Comparison of ENCODE assay signal across 1 cellular context in genomic region chr10:88782222-88782621, GRCh38.
TF ChIP-seq lines count a peak whose summit lies in the region.

No MANE protein-coding gene starts in this region.

TF ChIP-seq in GM12878, 131 proteins besides CTCF, POLR2A, EP300 and RAD21 (continues in another document):
- TF ChIP-seq SP1 (IDR thresholded peaks at IDR 0.05; ENCODE audit: low read depth, low read length) (no peak), NR2C2 (IDR thresholded peaks at IDR 0.05; ENCODE audit: borderline replicate concordance, control insufficient read depth, insufficient read length, low read depth) (no peak), HCFC1 (IDR thresholded peaks at IDR 0.05; ENCODE audit: low read length) (no peak), POLR2AphosphoS5 (IDR thresholded peaks at IDR 0.05; ENCODE audit: low read length) (no peak), HDAC6 (IDR thresholded peaks at IDR 0.05; ENCODE audit: unreplicated experiment) (no peak), RB1 (IDR thresholded peaks at IDR 0.05; ENCODE audit: borderline replicate concordance) (no peak), BCL3 (IDR thresholded peaks at IDR 0.05; ENCODE audit: borderline replicate concordance, insufficient read depth, low read depth, low read length, poor library complexity, severe bottlenecking) (no peak), CREM (IDR thresholded peaks at IDR 0.05; ENCODE audit: low read depth) (peak; percentile 12; the same call in 1 of the 2 replicates), NFIC (IDR thresholded peaks at IDR 0.05; ENCODE audit: low read depth, low read length) (peak; percentile 77; the same call in 1 of the 2 replicates), ZBTB33 (IDR thresholded peaks at IDR 0.05) (no peak), ATF3 (IDR thresholded peaks at IDR 0.05; ENCODE audit: borderline replicate concordance, extremely low read depth, low read depth, low read length) (no peak), USF1 (IDR thresholded peaks at IDR 0.05; ENCODE audit: borderline replicate concordance, extremely low read length, insufficient read depth, low read depth, low read length) (no peak), ZNF274 (IDR thresholded peaks at IDR 0.05; ENCODE audit: insufficient read depth, insufficient read length) (no peak), EZH2 (IDR thresholded peaks at IDR 0.05; ENCODE audit: borderline replicate concordance, control insufficient read depth, low read depth, low read length) (no peak), NR2C1 (IDR thresholded peaks at IDR 0.05) (no peak), ZNF687 (IDR thresholded peaks at IDR 0.05) (no peak), NR2F1 (conservative IDR thresholded peaks at IDR 0.05) (no peak), FOS (IDR thresholded peaks at IDR 0.05; ENCODE audit: borderline replicate concordance, extremely low read depth, insufficient read length) (no peak), BCLAF1 (IDR thresholded peaks at IDR 0.05) (no peak), SREBF2 (IDR thresholded peaks at IDR 0.05; ENCODE audit: low read length) (no peak), MYC (IDR thresholded peaks at IDR 0.05; ENCODE audit: insufficient read depth, insufficient read length, insufficient replicate concordance, low read length, severe bottlenecking) (no peak), BHLHE40 (IDR thresholded peaks at IDR 0.05; ENCODE audit: borderline replicate concordance in 1 of 2, low read depth in 2 of 2, low read length in 1 of 2) (no peak), MEF2A (IDR thresholded peaks at IDR 0.05; ENCODE audit: insufficient read depth, low read depth, low read length) (no peak), ZNF592 (IDR thresholded peaks at IDR 0.05) (no peak), TCF7 (IDR thresholded peaks at IDR 0.05; ENCODE audit: borderline replicate concordance) (no peak), POU2F2 (IDR thresholded peaks at IDR 0.05; ENCODE audit: borderline replicate concordance, low read depth, low read length) (no peak), KAT2A (conservative IDR thresholded peaks at IDR 0.05; ENCODE audit: control insufficient read depth, low read depth, low read length) (no peak), BCL11A (IDR thresholded peaks at IDR 0.05; ENCODE audit: low read depth, low read length) (0 out of 2 replicates have a peak, but pooled peaks have one; percentile 6), SMARCA5 (IDR thresholded peaks at IDR 0.05) (no peak), SMC3 (IDR thresholded peaks at IDR 0.05; ENCODE audit: borderline replicate concordance, low read length) (no peak), YY1 (IDR thresholded peaks at IDR 0.05; ENCODE audit: low read depth, low read length) (no peak), PAX8 (IDR thresholded peaks at IDR 0.05) (no peak)
- TF ChIP-seq, protein P1, sequence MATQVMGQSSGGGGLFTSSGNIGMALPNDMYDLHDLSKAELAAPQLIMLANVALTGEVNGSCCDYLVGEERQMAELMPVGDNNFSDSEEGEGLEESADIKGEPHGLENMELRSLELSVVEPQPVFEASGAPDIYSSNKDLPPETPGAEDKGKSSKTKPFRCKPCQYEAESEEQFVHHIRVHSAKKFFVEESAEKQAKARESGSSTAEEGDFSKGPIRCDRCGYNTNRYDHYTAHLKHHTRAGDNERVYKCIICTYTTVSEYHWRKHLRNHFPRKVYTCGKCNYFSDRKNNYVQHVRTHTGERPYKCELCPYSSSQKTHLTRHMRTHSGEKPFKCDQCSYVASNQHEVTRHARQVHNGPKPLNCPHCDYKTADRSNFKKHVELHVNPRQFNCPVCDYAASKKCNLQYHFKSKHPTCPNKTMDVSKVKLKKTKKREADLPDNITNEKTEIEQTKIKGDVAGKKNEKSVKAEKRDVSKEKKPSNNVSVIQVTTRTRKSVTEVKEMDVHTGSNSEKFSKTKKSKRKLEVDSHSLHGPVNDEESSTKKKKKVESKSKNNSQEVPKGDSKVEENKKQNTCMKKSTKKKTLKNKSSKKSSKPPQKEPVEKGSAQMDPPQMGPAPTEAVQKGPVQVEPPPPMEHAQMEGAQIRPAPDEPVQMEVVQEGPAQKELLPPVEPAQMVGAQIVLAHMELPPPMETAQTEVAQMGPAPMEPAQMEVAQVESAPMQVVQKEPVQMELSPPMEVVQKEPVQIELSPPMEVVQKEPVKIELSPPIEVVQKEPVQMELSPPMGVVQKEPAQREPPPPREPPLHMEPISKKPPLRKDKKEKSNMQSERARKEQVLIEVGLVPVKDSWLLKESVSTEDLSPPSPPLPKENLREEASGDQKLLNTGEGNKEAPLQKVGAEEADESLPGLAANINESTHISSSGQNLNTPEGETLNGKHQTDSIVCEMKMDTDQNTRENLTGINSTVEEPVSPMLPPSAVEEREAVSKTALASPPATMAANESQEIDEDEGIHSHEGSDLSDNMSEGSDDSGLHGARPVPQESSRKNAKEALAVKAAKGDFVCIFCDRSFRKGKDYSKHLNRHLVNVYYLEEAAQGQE (IDR thresholded peaks at IDR 0.05; ENCODE audit: low read depth, low read length): no peak
